23 cellular contexts compared by ENCODE assay signal in the genomic region with DNA sequence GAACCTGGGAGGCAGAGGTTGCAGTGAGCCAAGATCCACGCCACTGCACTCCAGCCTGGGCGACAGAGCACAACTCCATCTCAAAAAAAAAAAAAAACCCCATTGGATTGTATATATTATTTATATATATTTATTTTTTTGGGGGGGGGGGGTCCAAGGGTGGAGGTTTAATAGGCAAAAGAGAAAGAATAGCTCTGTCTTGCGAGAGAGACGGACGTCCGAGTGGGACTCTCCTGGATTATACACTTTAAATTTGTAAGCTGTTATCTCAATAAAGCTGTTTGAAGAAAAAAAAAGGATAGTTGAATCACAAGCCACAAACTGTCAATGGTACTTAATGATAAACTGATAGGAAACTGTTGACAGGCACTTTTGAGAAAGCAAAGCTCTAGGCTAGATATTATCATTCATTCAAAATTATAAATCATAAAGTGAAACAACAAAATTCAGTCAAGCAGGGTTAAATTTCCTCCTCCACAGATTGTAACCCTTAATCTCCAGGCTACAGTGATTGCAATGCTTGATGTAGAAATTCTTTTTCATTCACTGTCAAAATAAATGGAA. TPM values are rescaled to one million over a fixed set of nuclear protein-coding genes. Genes with fewer than 3 reads are reported as not detected.
DNase-seq lines count a peak whose midpoint lies in the region; ATAC-seq and TF ChIP-seq lines count a peak whose summit lies in the region.
"Had no signal": no experiment of that assay in that cellular context is flagged by ENCODE, and none has a peak within 500 bp of the region (broad histone marks: within the 10 kb centered on the region; RNA-seq: fewer than 3 reads in every experiment).

No MANE protein-coding gene starts in this region.

- CTCF ChIA-PET in activated CD4-positive, alpha-beta memory T cell treated with anti-CD3 and anti-CD28 coated beads for 36 hours (lab: Charles Lee): interaction anchor here (0.7 to 1.7 kb wide), 2 partner anchors 177 to 211 kb away, joined by 3 to 6 read pairs; partner anchors contain the start of gene AHCY
- CTCF ChIA-PET in activated CD4-positive, alpha-beta memory T cell treated with anti-CD3 and anti-CD28 coated beads, Interleukin-2, amount 10 ng/mL, durations not matched to agents 7 days and 5 days (lab: Charles Lee): interaction anchor here (0.8 to 1.3 kb wide), 2 partner anchors 23 to 300 kb away, joined by 3 to 7 read pairs; no protein-coding TSS in a partner anchor

- H3K27ac Mint-ChIP-seq in activated CD4-positive, alpha-beta memory T cell treated with anti-CD3 and anti-CD28 coated beads for 36 hours: peak overlapping the region; percentile 54
- H3K27ac Mint-ChIP-seq in activated CD4-positive, alpha-beta memory T cell treated with anti-CD3 and anti-CD28 coated beads, Interleukin-2, amount 10 ng/mL, durations not matched to agents 7 days and 5 days: no peak overlapping the region
- H3K27ac Mint-ChIP-seq in activated naive CD4-positive, alpha-beta T cell treated with anti-CD3 and anti-CD28 coated beads, Interleukin-2, amount 50 U/mL, for 72 hours: peak overlapping the region; percentile 47 to 75
- H3K27ac Mint-ChIP-seq in progenitor cell of endocrine pancreas: peak overlapping the region; percentile 85
- H3K27ac Mint-ChIP-seq: GM23338 had no signal

- peak overlapping the region; percentile 92 for H3K27ac ChIP-seq in VCaP

- no peak for ATAC-seq in activated naive CD4-positive, alpha-beta T cell treated with anti-CD3 and anti-CD28 coated beads, Interleukin-2, amount 50 U/mL, for 72 hours
- ATAC-seq in HG03565 (IDR thresholded peaks at IDR 0.05; ENCODE audit: unreplicated experiment): no peak
- ATAC-seq: GM12878, GM23338, PC-3 had no signal

- POLR2A ChIA-PET in activated CD4-positive, alpha-beta memory T cell treated with anti-CD3 and anti-CD28 coated beads for 36 hours (lab: Charles Lee): interaction anchor here (1.1 to 1.6 kb wide), 2 partner anchors 14 to 16 kb away, joined by 4 to 5 read pairs; no protein-coding TSS in a partner anchor
- POLR2A ChIA-PET in activated CD4-positive, alpha-beta memory T cell treated with anti-CD3 and anti-CD28 coated beads, Interleukin-2, amount 10 ng/mL, durations not matched to agents 7 days and 5 days (lab: Charles Lee): interaction anchor here (0.9 to 2.9 kb wide), 3 partner anchors 14 to 20 kb away, joined by 3 to 20 read pairs (median 9); partner anchors contain the start of gene EIF2S2

- intact Hi-C loops in activated CD4-positive, alpha-beta memory T cell treated with anti-CD3 and anti-CD28 coated beads for 36 hours (cut with micrococcal nuclease): no loop called here

- H3K4me3 Mint-ChIP-seq in activated CD4-positive, alpha-beta memory T cell treated with anti-CD3 and anti-CD28 coated beads for 36 hours: no peak overlapping the region
- H3K4me3 Mint-ChIP-seq in activated CD4-positive, alpha-beta memory T cell treated with anti-CD3 and anti-CD28 coated beads, Interleukin-2, amount 10 ng/mL, durations not matched to agents 7 days and 5 days: no peak overlapping the region
- H3K4me3 Mint-ChIP-seq in progenitor cell of endocrine pancreas (ENCODE audit: low read depth): no peak overlapping the region
- H3K4me3 Mint-ChIP-seq: GM23338, H9 had no signal

- H3K36me3 Mint-ChIP-seq in activated CD4-positive, alpha-beta memory T cell treated with anti-CD3 and anti-CD28 coated beads for 36 hours: peaks cover 63% of the 10 kb centered on the region
- H3K36me3 Mint-ChIP-seq in activated CD4-positive, alpha-beta memory T cell treated with anti-CD3 and anti-CD28 coated beads, Interleukin-2, amount 10 ng/mL, durations not matched to agents 7 days and 5 days (ENCODE audit: low read depth): peaks cover 85% of the 10 kb centered on the region
- H3K36me3 Mint-ChIP-seq in activated naive CD4-positive, alpha-beta T cell treated with anti-CD3 and anti-CD28 coated beads, Interleukin-2, amount 50 U/mL, for 72 hours: peaks cover 19 to 51% of the 10 kb centered on the region in 2 donors
- H3K36me3 Mint-ChIP-seq in progenitor cell of endocrine pancreas (ENCODE audit: insufficient read depth): peaks cover 67% of the 10 kb centered on the region

- no peak for DNase-seq in activated CD4-positive, alpha-beta memory T cell treated with anti-CD3 and anti-CD28 coated beads for 36 hours
- DNase-seq in activated CD4-positive, alpha-beta memory T cell treated with anti-CD3 and anti-CD28 coated beads, Interleukin-2, amount 10 ng/mL, durations not matched to agents 7 days and 5 days: no peak
- DNase-seq in activated naive CD4-positive, alpha-beta T cell treated with anti-CD3 and anti-CD28 coated beads, Interleukin-2, amount 50 U/mL, for 72 hours (ENCODE audit: low spot score in 2 of 2): no peak
- DNase-seq in activated naive CD4-positive, alpha-beta T cell treated with Interleukin-2 at 50 U/mL for 16 hours: no peak
- DNase-seq in progenitor cell of endocrine pancreas (ENCODE audit: low spot score, unreplicated experiment): no peak
- no peak for DNase-seq in effector CD8-positive, alpha-beta T cell (lab: John Stamatoyannopoulos, UW)
- DNase-seq: 8988T; ACHN; H9; KG1; MG63; NCI-H1105 treated with DMSO at 0.1 percent for 48 hours; NCI-H146; NCI-H1930; NCI-H446; NCI-H524 treated with DMSO at 0.1 percent for 48 hours; NCI-H82; NK-92 treated with Interleukin-12 subunit alpha and Interleukin-12 subunit beta, amount 100 ng/mL, for 24 hours; PC-3 had no signal

- peaks cover 16% of the 10 kb centered on the region for H3K4me1 Mint-ChIP-seq in activated CD4-positive, alpha-beta memory T cell treated with anti-CD3 and anti-CD28 coated beads for 36 hours (ENCODE audit: low read depth)
- peaks cover 16% of the 10 kb centered on the region for H3K4me1 Mint-ChIP-seq in activated CD4-positive, alpha-beta memory T cell treated with anti-CD3 and anti-CD28 coated beads, Interleukin-2, amount 10 ng/mL, durations not matched to agents 7 days and 5 days
- H3K4me1 Mint-ChIP-seq in progenitor cell of endocrine pancreas (ENCODE audit: low read depth): no peaks in the 10 kb centered on the region
- H3K4me1 Mint-ChIP-seq: GM23338, H9 had no signal

- no peaks in the 10 kb centered on the region for H3K9me3 Mint-ChIP-seq in activated CD4-positive, alpha-beta memory T cell treated with anti-CD3 and anti-CD28 coated beads for 36 hours
- H3K9me3 Mint-ChIP-seq in activated CD4-positive, alpha-beta memory T cell treated with anti-CD3 and anti-CD28 coated beads, Interleukin-2, amount 10 ng/mL, durations not matched to agents 7 days and 5 days: no peaks in the 10 kb centered on the region
- no peaks in the 10 kb centered on the region for H3K9me3 Mint-ChIP-seq in activated naive CD4-positive, alpha-beta T cell treated with anti-CD3 and anti-CD28 coated beads, Interleukin-2, amount 50 U/mL, for 72 hours
- no peaks in the 10 kb centered on the region for H3K9me3 Mint-ChIP-seq in progenitor cell of endocrine pancreas (ENCODE audit: low read depth)
- H3K9me3 Mint-ChIP-seq: GM23338, H9 had no signal

- TF ChIP-seq CTCF in VCaP (conservative IDR thresholded peaks at IDR 0.05): no peak
- TF ChIP-seq CTCF in progenitor cell of endocrine pancreas (IDR thresholded peaks at IDR 0.05; ENCODE audit: unreplicated experiment): no peak

- H3K27me3 Mint-ChIP-seq in activated CD4-positive, alpha-beta memory T cell treated with anti-CD3 and anti-CD28 coated beads for 36 hours: no peaks in the 10 kb centered on the region
- H3K27me3 Mint-ChIP-seq in activated CD4-positive, alpha-beta memory T cell treated with anti-CD3 and anti-CD28 coated beads, Interleukin-2, amount 10 ng/mL, durations not matched to agents 7 days and 5 days: no peaks in the 10 kb centered on the region
- H3K27me3 Mint-ChIP-seq in progenitor cell of endocrine pancreas: no peaks in the 10 kb centered on the region

RNA-seq across cellular contexts. Expression of gene EIF2S2, which starts 20.3 kb away (rescaled TPM):
- 100 to 1,000 TPM; 151 to 155 TPM for total RNA-seq in activated CD4-positive, alpha-beta memory T cell treated with anti-CD3 and anti-CD28 coated beads for 36 hours
- 100 to 1,000 TPM; 106 to 108 TPM for total RNA-seq in activated CD4-positive, alpha-beta memory T cell treated with anti-CD3 and anti-CD28 coated beads, Interleukin-2, amount 10 ng/mL, durations not matched to agents 7 days and 5 days
- 100 to 1,000 TPM; 116 to 125 TPM for total RNA-seq in activated naive CD4-positive, alpha-beta T cell treated with anti-CD3 and anti-CD28 coated beads, Interleukin-2, amount 50 U/mL, for 72 hours
- 84.0 and 89.9 TPM in 2 replicates for total RNA-seq in progenitor cell of endocrine pancreas
